Comparison of ENCODE assay signal across 14 cellular contexts in genomic region chr1:182163821-182164223, GRCh38.
DNase-seq lines count a peak whose midpoint lies in the region; ATAC-seq and TF ChIP-seq lines count a peak whose summit lies in the region.
"Had no signal": no experiment of that assay in that cellular context is flagged by ENCODE, and none has a peak within 500 bp of the region (broad histone marks: within the 10 kb centered on the region; RNA-seq: fewer than 3 reads in every experiment).

No MANE protein-coding gene starts in this region.

- H3K9me2 ChIP-seq in OCI-LY7 (ENCODE audit: insufficient read depth, low read length): no peaks in the 10 kb centered on the region

- H4K20me1 ChIP-seq in OCI-LY7 (ENCODE audit: insufficient read depth, low read length): no peaks in the 10 kb centered on the region

- H3K9me3 ChIP-seq in OCI-LY7 (ENCODE audit: low read length): peaks cover 10% of the 10 kb centered on the region; the same call in 1 of the 2 replicates

- DNase-seq in Right ventricle myocardium inferior (ENCODE audit: missing footprints): peak; percentile 74
- no peak for DNase-seq in cardiac septum (ENCODE audit: low spot score)
- peak; percentile 33 for DNase-seq in left cardiac atrium
- DNase-seq in pons (ENCODE audit: low spot score): peak; percentile 75
- DNase-seq in NCI-H226: no peak
- no peak for DNase-seq in activated CD4-positive, alpha-beta T cell treated with anti-CD3 and anti-CD28 coated beads, Interleukin-2, amount 50 U/mL, for 1 hour
- no peak for DNase-seq in OCI-LY7 (ENCODE audit: low spot score)
- no peak for DNase-seq in kidney glomerular epithelial cell (lab: John Stamatoyannopoulos, UW)
- DNase-seq: activated T-cell treated with anti-CD3 and anti-CD28 coated beads for 4 hours; effector CD8-positive, alpha-beta T cell; Karpas-422; mesendoderm; NCI-H1930 had no signal

- H3K4me3 ChIP-seq in OCI-LY7 (ENCODE audit: low read depth, low read length, poor library complexity, severe bottlenecking): no peak overlapping the region

- no peak overlapping the region for H2AFZ ChIP-seq in OCI-LY7 (ENCODE audit: low read length)

- BruUV-seq in OCI-LY7 (replicated peaks; lab: Mats Ljungman, UMichigan): no TSS peak

- no peaks in the 10 kb centered on the region for H3K4me1 ChIP-seq in OCI-LY7 (ENCODE audit: insufficient read depth, low read length, poor library complexity, severe bottlenecking)

- ATAC-seq in Right ventricle myocardium inferior (peak; percentile 87), left cardiac atrium (peak; percentile 44 to 67)
- ATAC-seq: SK-N-SH treated with all-trans-retinoic acid at 6 μM for 48 hours had no signal

- H3K4me2 ChIP-seq in OCI-LY7 (ENCODE audit: low read length): no peak overlapping the region

- intact Hi-C loops in Right ventricle myocardium inferior (cut with DNase I): no loop called here
- intact Hi-C loops in cardiac septum (cut with DNase I): no loop called here
- intact Hi-C loops in left cardiac atrium (cut with DNase I): no loop called here
- intact Hi-C loops in OCI-LY7 (cut with micrococcal nuclease; ENCODE audit: unreplicated experiment): no loop called here

- CTCF ChIA-PET in OCI-LY7 (lab: Charles Lee; ENCODE audit: unreplicated experiment): no interaction called here

- TF ChIP-seq CTCF in OCI-LY7 (conservative IDR thresholded peaks at IDR 0.05; ENCODE audit: low read length): no peak

- H3K36me3 ChIP-seq in OCI-LY7 (ENCODE audit: insufficient read depth, low read length): no peaks in the 10 kb centered on the region

- POLR2A ChIA-PET in OCI-LY7 (lab: Charles Lee): no interaction called here

- no peak overlapping the region for H3K27ac ChIP-seq in OCI-LY7 (ENCODE audit: low read depth, low read length, poor library complexity, severe bottlenecking)

- H3K79me2 ChIP-seq in OCI-LY7 (ENCODE audit: insufficient read depth, low read depth, low read length): no peaks in the 10 kb centered on the region

Comparison
In these comparisons a context has a peak if more than half of its experiments do, and no peak if none do; other contexts are left out.
1. DNase-seq: peak in Right ventricle myocardium inferior (single experiment), left cardiac atrium (single experiment) and pons (single experiment); none in cardiac septum (single experiment), NCI-H226 (single experiment), activated CD4-positive, alpha-beta T cell treated with anti-CD3 and anti-CD28 coated beads, Interleukin-2, amount 50 U/mL, for 1 hour (single experiment), OCI-LY7 (single experiment) and kidney glomerular epithelial cell (single experiment).